In genomic region chr10:13105184-13105583, GRCh38 we compare ENCODE assay signal across 16 cellular contexts. TPM values are rescaled to one million over a fixed set of nuclear protein-coding genes. Genes with fewer than 3 reads are reported as not detected.
A peak's percentile ranks its signal among the peaks of the same experiment; 100 is the strongest.
DNase-seq lines count a peak whose midpoint lies in the region; ATAC-seq lines count a peak whose summit lies in the region.
"Had no signal": no experiment of that assay in that cellular context is flagged by ENCODE, and none has a peak within 500 bp of the region (broad histone marks: within the 10 kb centered on the region; RNA-seq: fewer than 3 reads in every experiment).

No MANE protein-coding gene starts in this region.

- ATAC-seq in activated naive CD8-positive, alpha-beta T cell treated with anti-CD3 and anti-CD28 coated beads, Interleukin-2, amount 10 ng/mL, durations not matched to agents 7 days and 5 days (ENCODE audit: low read depth): no peak
- ATAC-seq: right cardiac atrium had no signal

- peak overlapping the region; percentile 2 for H3K4me3 Mint-ChIP-seq in activated naive CD8-positive, alpha-beta T cell treated with anti-CD3 and anti-CD28 coated beads, Interleukin-2, amount 10 ng/mL, durations not matched to agents 7 days and 5 days
- H3K4me3 Mint-ChIP-seq in immature natural killer cell: peak overlapping the region; percentile 19 to 69 (median 57)
- H3K4me3 Mint-ChIP-seq: neural progenitor cell had no signal

- no peaks in the 10 kb centered on the region for H3K27me3 Mint-ChIP-seq in activated naive CD8-positive, alpha-beta T cell treated with anti-CD3 and anti-CD28 coated beads, Interleukin-2, amount 10 ng/mL, durations not matched to agents 7 days and 5 days
- peaks cover 1 to 9% (median 4%) of the 10 kb centered on the region in 3 donors for H3K27me3 Mint-ChIP-seq in immature natural killer cell (ENCODE audit: low read depth in 3 of 3)

- peaks cover 46% of the 10 kb centered on the region for H3K4me1 Mint-ChIP-seq in activated naive CD8-positive, alpha-beta T cell treated with anti-CD3 and anti-CD28 coated beads, Interleukin-2, amount 10 ng/mL, durations not matched to agents 7 days and 5 days
- peaks cover 82 to 91% of the 10 kb centered on the region in 2 donors for H3K4me1 Mint-ChIP-seq in immature natural killer cell

- H3K9me3 Mint-ChIP-seq in activated naive CD8-positive, alpha-beta T cell treated with anti-CD3 and anti-CD28 coated beads, Interleukin-2, amount 10 ng/mL, durations not matched to agents 7 days and 5 days: no peaks in the 10 kb centered on the region
- H3K9me3 Mint-ChIP-seq in immature natural killer cell: no peaks in the 10 kb centered on the region
- H3K9me3 Mint-ChIP-seq: activated T-helper 2 cell treated with anti-CD3 and anti-CD28 coated beads, Interferon-gamma antibody, Interleukin-2, Interleukin-4, amounts not matched to agents 10 μg/mL and 5 μg/mL and 100 μg/mL, durations not matched to agents 14 hours and 24 hours and 36 hours; neural progenitor cell had no signal

- DNase-seq in AG08395 (ENCODE audit: low spot score): peak; percentile 32
- peak; percentile 46 for DNase-seq in EH (ENCODE audit: low read depth)
- DNase-seq in activated naive CD8-positive, alpha-beta T cell treated with anti-CD3 and anti-CD28 coated beads, Interleukin-2, amount 10 ng/mL, durations not matched to agents 7 days and 5 days: no peak
- no peak for DNase-seq in immature natural killer cell
- DNase-seq in COR-L47 (lab: John Stamatoyannopoulos, UW): no peak
- no peak for DNase-seq in head of caudate nucleus
- no peak for DNase-seq in DMS153 treated with DMSO at 0.1 percent for 48 hours (lab: John Stamatoyannopoulos, UW; ENCODE audit: unreplicated experiment)
- DNase-seq in NCI-H146 (lab: John Stamatoyannopoulos, UW): no peak
- DNase-seq: activated CD4-positive, CD25-positive, alpha-beta regulatory T cell treated with anti-CD3 and anti-CD28 coated beads, Interleukin-2, amount 50 U/mL, for 72 hours; BE2C; effector CD8-positive, alpha-beta T cell; Peyer's patch; right cardiac atrium; stimulated activated CD4-positive, alpha-beta T cell treated with anti-CD3 and anti-CD28 coated beads, Interleukin-4, amount 100 ng/mL, for 24 hours had no signal

- intact Hi-C loops in head of caudate nucleus (cut with DNase I): no loop called here

- H3K27ac Mint-ChIP-seq in activated naive CD8-positive, alpha-beta T cell treated with anti-CD3 and anti-CD28 coated beads, Interleukin-2, amount 10 ng/mL, durations not matched to agents 7 days and 5 days: no peak overlapping the region
- H3K27ac Mint-ChIP-seq in immature natural killer cell: peak overlapping the region; percentile 89 to 97 (median 96)
- H3K27ac Mint-ChIP-seq: neural progenitor cell had no signal

- POLR2A ChIA-PET in activated naive CD8-positive, alpha-beta T cell treated with anti-CD3 and anti-CD28 coated beads, Interleukin-2, amount 10 ng/mL, durations not matched to agents 7 days and 5 days (lab: Charles Lee): no interaction called here

- peaks cover 45% of the 10 kb centered on the region for H3K36me3 Mint-ChIP-seq in activated naive CD8-positive, alpha-beta T cell treated with anti-CD3 and anti-CD28 coated beads, Interleukin-2, amount 10 ng/mL, durations not matched to agents 7 days and 5 days
- H3K36me3 Mint-ChIP-seq in immature natural killer cell: peaks cover 3 to 11% (median 9%) of the 10 kb centered on the region in 3 donors
- H3K36me3 Mint-ChIP-seq: neural progenitor cell had no signal

RNA-seq across cellular contexts. Expression of gene OPTN, which starts 5.2 kb away (rescaled TPM):
- total RNA-seq in activated naive CD8-positive, alpha-beta T cell treated with anti-CD3 and anti-CD28 coated beads, Interleukin-2, amount 10 ng/mL, durations not matched to agents 7 days and 5 days: 10 to 100 TPM; 95.6 to 98.2 TPM
- polyA plus RNA-seq in immature natural killer cell: 100 to 1,000 TPM in 1 of 3 donors, 10 to 100 TPM in 2; 35.4 to 103 (median 71.8) TPM

RNA-seq across cellular contexts. Expression of gene MCM10, which starts 56.2 kb away (rescaled TPM):
- 10 to 100 TPM; 40.2 to 45.0 TPM for total RNA-seq in activated naive CD8-positive, alpha-beta T cell treated with anti-CD3 and anti-CD28 coated beads, Interleukin-2, amount 10 ng/mL, durations not matched to agents 7 days and 5 days
- polyA plus RNA-seq in immature natural killer cell: under 1 TPM; 0.13 to 0.58 (median 0.55) TPM

Comparison
In these comparisons a context has a peak if more than half of its experiments do, and no peak if none do; other contexts are left out.
1. DNase-seq: peak in AG08395 (single experiment) and EH (single experiment); none in activated naive CD8-positive, alpha-beta T cell treated with anti-CD3 and anti-CD28 coated beads, Interleukin-2, amount 10 ng/mL, durations not matched to agents 7 days and 5 days (single experiment), immature natural killer cell (0 of 3), COR-L47 (single experiment), head of caudate nucleus (0 of 42), DMS153 treated with DMSO at 0.1 percent for 48 hours (single experiment) and NCI-H146 (single experiment).